In the genomic region with DNA sequence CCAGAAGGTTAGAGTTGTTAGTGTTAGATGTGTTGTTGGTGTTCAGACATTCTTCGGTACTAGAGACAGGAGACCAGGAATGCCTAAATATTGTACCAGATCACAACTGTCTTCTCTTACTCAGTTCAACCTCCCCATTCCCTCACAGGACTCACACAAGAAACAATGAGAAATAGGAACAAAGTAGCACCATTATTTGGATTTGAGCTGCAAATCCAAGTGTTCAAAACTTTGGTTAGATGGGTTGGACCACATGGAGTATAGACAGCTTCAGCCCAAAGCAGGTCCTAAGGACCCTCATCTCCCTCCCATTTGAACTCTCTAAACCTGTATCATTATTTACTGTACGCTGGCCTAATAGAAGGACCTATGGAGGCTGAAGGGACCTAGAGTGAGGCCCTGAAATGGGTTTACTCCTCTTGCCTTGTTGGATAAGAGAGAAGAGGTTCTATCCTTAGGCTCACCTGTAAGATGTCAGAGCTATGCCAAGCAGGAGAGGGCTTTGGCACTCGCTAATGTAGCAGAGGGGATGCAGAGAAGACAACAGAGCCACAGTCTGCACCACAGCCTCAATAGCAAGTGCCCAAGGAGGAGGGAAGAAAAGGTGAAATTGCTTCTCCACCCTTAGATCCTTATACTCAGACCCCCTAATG, we compare ENCODE assay signal across 1 cellular context.
TF ChIP-seq lines count a peak whose summit lies in the region.

No MANE protein-coding gene starts in this region.

TF ChIP-seq in HepG2, 621 proteins besides CTCF, POLR2A, EP300 and RAD21 (continued from another document):
- TF ChIP-seq, protein P1, sequence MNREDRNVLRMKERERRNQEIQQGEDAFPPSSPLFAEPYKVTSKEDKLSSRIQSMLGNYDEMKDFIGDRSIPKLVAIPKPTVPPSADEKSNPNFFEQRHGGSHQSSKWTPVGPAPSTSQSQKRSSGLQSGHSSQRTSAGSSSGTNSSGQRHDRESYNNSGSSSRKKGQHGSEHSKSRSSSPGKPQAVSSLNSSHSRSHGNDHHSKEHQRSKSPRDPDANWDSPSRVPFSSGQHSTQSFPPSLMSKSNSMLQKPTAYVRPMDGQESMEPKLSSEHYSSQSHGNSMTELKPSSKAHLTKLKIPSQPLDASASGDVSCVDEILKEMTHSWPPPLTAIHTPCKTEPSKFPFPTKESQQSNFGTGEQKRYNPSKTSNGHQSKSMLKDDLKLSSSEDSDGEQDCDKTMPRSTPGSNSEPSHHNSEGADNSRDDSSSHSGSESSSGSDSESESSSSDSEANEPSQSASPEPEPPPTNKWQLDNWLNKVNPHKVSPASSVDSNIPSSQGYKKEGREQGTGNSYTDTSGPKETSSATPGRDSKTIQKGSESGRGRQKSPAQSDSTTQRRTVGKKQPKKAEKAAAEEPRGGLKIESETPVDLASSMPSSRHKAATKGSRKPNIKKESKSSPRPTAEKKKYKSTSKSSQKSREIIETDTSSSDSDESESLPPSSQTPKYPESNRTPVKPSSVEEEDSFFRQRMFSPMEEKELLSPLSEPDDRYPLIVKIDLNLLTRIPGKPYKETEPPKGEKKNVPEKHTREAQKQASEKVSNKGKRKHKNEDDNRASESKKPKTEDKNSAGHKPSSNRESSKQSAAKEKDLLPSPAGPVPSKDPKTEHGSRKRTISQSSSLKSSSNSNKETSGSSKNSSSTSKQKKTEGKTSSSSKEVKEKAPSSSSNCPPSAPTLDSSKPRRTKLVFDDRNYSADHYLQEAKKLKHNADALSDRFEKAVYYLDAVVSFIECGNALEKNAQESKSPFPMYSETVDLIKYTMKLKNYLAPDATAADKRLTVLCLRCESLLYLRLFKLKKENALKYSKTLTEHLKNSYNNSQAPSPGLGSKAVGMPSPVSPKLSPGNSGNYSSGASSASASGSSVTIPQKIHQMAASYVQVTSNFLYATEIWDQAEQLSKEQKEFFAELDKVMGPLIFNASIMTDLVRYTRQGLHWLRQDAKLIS (CRISPR knock-in tag; IDR thresholded peaks at IDR 0.05) = no peak
- no peak for TF ChIP-seq NR3C1 (CRISPR knock-in tag; IDR thresholded peaks at IDR 0.05)
- no peak for TF ChIP-seq SETDB1 (CRISPR knock-in tag; IDR thresholded peaks at IDR 0.05; ENCODE audit: borderline replicate concordance)
- TF ChIP-seq JUND (CRISPR knock-in tag; IDR thresholded peaks at IDR 0.05) = no peak
